ENCODE assay signal across 26 cellular contexts in genomic region chr6:47277702-47278101, GRCh38.
"Had no signal": no experiment of that assay in that cellular context is flagged by ENCODE, and none has a peak within 500 bp of the region (broad histone marks: within the 10 kb centered on the region; RNA-seq: fewer than 3 reads in every experiment).

No MANE protein-coding gene starts in this region.

- H3K27me3 ChIP-seq: esophagus muscularis mucosa, foreskin keratinocyte, gastroesophageal sphincter, heart left ventricle, hepatocyte, neutrophil, pancreas, right lobe of liver, tibial nerve, vagina had no signal

- H2AFZ ChIP-seq: hepatocyte had no signal

- H3K27ac ChIP-seq: esophagus muscularis mucosa, foreskin keratinocyte, gastroesophageal sphincter, heart left ventricle, neutrophil, pancreas, right lobe of liver, thoracic aorta, tibial nerve, vagina had no signal

- H3K27me3 Mint-ChIP-seq: memory B cell; naive B cell; stimulated activated naive B cell treated with anti-CD40 and anti-IgM and Interleukin-4, amounts not matched to agents 10 μg/mL and 1 μg/mL and 100 μg/mL, for 72 hours; stimulated activated naive CD8-positive, alpha-beta T cell treated with anti-CD3 and anti-CD28 coated beads, Interleukin-15, Interleukin-2, amounts not matched to agents 100 ng/mL and 50 ng/mL, for 24 hours had no signal

- H3K4me3 ChIP-seq: esophagus muscularis mucosa, gastroesophageal sphincter, heart left ventricle, hepatocyte, lung, mucosa of descending colon, pancreas, right lobe of liver, thoracic aorta, tibial nerve, vagina had no signal

- H3K9me3 Mint-ChIP-seq: memory B cell; natural killer cell treated with Interleukin-12 subunit alpha and Interleukin-12 subunit beta and Interleukin-15 and Interleukin-18, amount 100 ng/mL, for 72 hours; neural crest cell; stimulated activated naive CD8-positive, alpha-beta T cell treated with anti-CD3 and anti-CD28 coated beads, Interleukin-15, Interleukin-2, amounts not matched to agents 100 ng/mL and 50 ng/mL, for 24 hours had no signal

- H3K9me3 ChIP-seq: esophagus muscularis mucosa, gastroesophageal sphincter, mucosa of descending colon, neutrophil, pancreas, right lobe of liver, thoracic aorta, tibial nerve, vagina had no signal

- DNase-seq: cortex of kidney; foreskin keratinocyte; heart left ventricle; kidney; mucosa of descending colon; naive B cell; pancreas; right lobe of liver; small intestine; stimulated activated CD4-positive, alpha-beta T cell treated with anti-CD3 and anti-CD28 coated beads, Interleukin-15, amount 100 ng/mL, for 24 hours; stimulated activated CD4-positive, alpha-beta T cell treated with anti-CD3 and anti-CD28 coated beads, Interleukin-2, amount 100 ng/mL, for 48 hours; stimulated activated naive B cell treated with anti-CD40 and anti-IgM and Interleukin-4, amounts not matched to agents 10 μg/mL and 1 μg/mL and 100 μg/mL, for 72 hours had no signal

- H3K36me3 ChIP-seq: neutrophil, pancreas, right lobe of liver, thoracic aorta, tibial nerve, vagina had no signal

- H3K27ac Mint-ChIP-seq: memory B cell; mesothelial cell of epicardium; natural killer cell treated with Interleukin-12 subunit alpha and Interleukin-12 subunit beta and Interleukin-15 and Interleukin-18, amount 100 ng/mL, for 72 hours; stimulated activated naive B cell treated with anti-CD40 and anti-IgM and Interleukin-4, amounts not matched to agents 10 μg/mL and 1 μg/mL and 100 μg/mL, for 72 hours; stimulated activated naive CD8-positive, alpha-beta T cell treated with anti-CD3 and anti-CD28 coated beads, Interleukin-15, Interleukin-2, amounts not matched to agents 100 ng/mL and 50 ng/mL, for 24 hours had no signal

- ATAC-seq: foreskin keratinocyte; gastroesophageal sphincter; heart left ventricle; left lobe of liver; natural killer cell treated with Interleukin-12 subunit alpha and Interleukin-12 subunit beta and Interleukin-15 and Interleukin-18, amount 100 ng/mL, for 72 hours; pancreas; right lobe of liver; stimulated activated naive B cell treated with anti-CD40 and anti-IgM and Interleukin-4, amounts not matched to agents 10 μg/mL and 1 μg/mL and 100 μg/mL, for 72 hours had no signal

- H3K4me3 Mint-ChIP-seq: memory B cell; mesothelial cell of epicardium; naive B cell; natural killer cell treated with Interleukin-12 subunit alpha and Interleukin-12 subunit beta and Interleukin-15 and Interleukin-18, amount 100 ng/mL, for 72 hours; neural crest cell; stimulated activated naive B cell treated with anti-CD40 and anti-IgM and Interleukin-4, amounts not matched to agents 10 μg/mL and 1 μg/mL and 100 μg/mL, for 72 hours; stimulated activated naive CD8-positive, alpha-beta T cell treated with anti-CD3 and anti-CD28 coated beads, Interleukin-15, Interleukin-2, amounts not matched to agents 100 ng/mL and 50 ng/mL, for 24 hours had no signal

- H3K4me2 ChIP-seq: hepatocyte had no signal

- H3K36me3 Mint-ChIP-seq: memory B cell; natural killer cell treated with Interleukin-12 subunit alpha and Interleukin-12 subunit beta and Interleukin-15 and Interleukin-18, amount 100 ng/mL, for 72 hours had no signal

- H3K4me1 ChIP-seq: heart left ventricle, pancreas, tibial nerve, vagina had no signal

- H3K4me1 Mint-ChIP-seq: memory B cell; mesothelial cell of epicardium; naive B cell; stimulated activated naive B cell treated with anti-CD40 and anti-IgM and Interleukin-4, amounts not matched to agents 10 μg/mL and 1 μg/mL and 100 μg/mL, for 72 hours had no signal
